ENCODE assay signal across 20 cellular contexts in the genomic region with DNA sequence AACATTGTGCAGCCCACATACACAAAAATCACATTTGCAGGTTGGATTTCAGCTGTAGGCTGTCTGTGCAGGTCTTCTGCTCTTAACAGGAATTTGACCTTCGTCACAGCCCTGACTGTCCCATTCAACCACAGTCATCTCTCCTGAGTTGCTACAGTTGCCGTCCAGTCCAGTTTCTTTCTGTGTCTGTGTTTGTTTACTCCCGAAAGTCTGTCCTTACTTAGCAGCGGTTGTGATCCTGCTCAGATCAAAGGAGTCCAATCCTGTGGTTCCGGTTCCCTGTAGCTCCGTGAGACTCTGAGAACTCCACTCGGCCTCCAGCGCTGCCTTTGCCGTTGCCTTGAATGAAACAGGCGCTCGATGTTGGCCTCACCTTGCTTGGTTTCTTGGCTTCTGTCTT.
A peak's percentile ranks its signal among the peaks of the same experiment; 100 is the strongest.
DNase-seq lines count a peak whose midpoint lies in the region; ATAC-seq and TF ChIP-seq lines count a peak whose summit lies in the region.
"Had no signal": no experiment of that assay in that cellular context is flagged by ENCODE, and none has a peak within 500 bp of the region (broad histone marks: within the 10 kb centered on the region; RNA-seq: fewer than 3 reads in every experiment).

No MANE protein-coding gene starts in this region.

- H3K27me3 Mint-ChIP-seq in type B pancreatic cell: no peaks in the 10 kb centered on the region

- no peak overlapping the region for H3K4me3 Mint-ChIP-seq in type B pancreatic cell
- H3K4me3 Mint-ChIP-seq: CD14-positive monocyte had no signal

- no peak overlapping the region for H3K4me3 ChIP-seq in PC-3 (ENCODE audit: low read length)
- peak overlapping the region; percentile 30 for H3K4me3 ChIP-seq in parathyroid adenoma (ENCODE audit: low read depth, low read length)
- H3K4me3 ChIP-seq: HAP-1 had no signal

- H3K4me2 ChIP-seq in PC-3 (ENCODE audit: low read length): peak overlapping the region; percentile 52; the same call in 1 of the 2 replicates
- peak overlapping the region; percentile 60 for H3K4me2 ChIP-seq in parathyroid adenoma (ENCODE audit: low read length)

- no TSS peak for BruUV-seq in PC-3 (replicated peaks; lab: Mats Ljungman, UMichigan)

- no peak overlapping the region for H2AFZ ChIP-seq in PC-3 (ENCODE audit: low read length)
- no peak overlapping the region for H2AFZ ChIP-seq in parathyroid adenoma

- H3K9me2 ChIP-seq in PC-3 (replicated peaks; ENCODE audit: low read length): no peaks in the 10 kb centered on the region

- H3K36me3 ChIP-seq in PC-3 (ENCODE audit: low read depth, low read length): no peaks in the 10 kb centered on the region
- no peaks in the 10 kb centered on the region for H3K36me3 ChIP-seq in parathyroid adenoma (ENCODE audit: control insufficient read depth, insufficient read depth, low read length)
- H3K36me3 ChIP-seq: HAP-1 had no signal

- H3K27ac Mint-ChIP-seq in type B pancreatic cell: no peak overlapping the region
- H3K27ac Mint-ChIP-seq: CD14-positive monocyte had no signal

- DNase-seq in SIG-M5 treated with dmso at 0.1 percent for 504 hours (lab: John Stamatoyannopoulos, UW; ENCODE audit: unreplicated experiment) (peak; percentile 22), SIG-M5 (lab: John Stamatoyannopoulos, UW) (no peak), PC-3 (no peak), fibroblast of gingiva (ENCODE audit: low read depth) (peak; percentile 36), NCI-H2107 treated with DMSO at 0.1 percent for 48 hours (lab: John Stamatoyannopoulos, UW; ENCODE audit: unreplicated experiment) (no peak), type B pancreatic cell (ENCODE audit: extremely low spot score, unreplicated experiment) (no peak)
- DNase-seq: DMS79, MM.1S, NCI-H1092, NCI-H1436 treated with DMSO at 0.1 percent for 48 hours, NCI-H2029, NCI-H2171 treated with DMSO at 0.1 percent for 48 hours, NCI-H446 treated with DMSO at 0.1 percent for 48 hours, SHP77 treated with DMSO at 0.1 percent for 48 hours had no signal

- TF ChIP-seq CTCF in PC-3 (conservative IDR thresholded peaks at IDR 0.05; ENCODE audit: low read depth, low read length) (no peak), parathyroid adenoma (IDR thresholded peaks at IDR 0.05) (no peak), type B pancreatic cell (conservative IDR thresholded peaks at IDR 0.05) (no peak)

- peaks cover 10% of the 10 kb centered on the region for H3K4me1 Mint-ChIP-seq in type B pancreatic cell (ENCODE audit: unreplicated experiment)

- H3K27me3 ChIP-seq in PC-3 (ENCODE audit: low read length) (no peaks in the 10 kb centered on the region), parathyroid adenoma (ENCODE audit: control insufficient read depth, insufficient read depth, low read length) (no peaks in the 10 kb centered on the region)

- H3K27ac ChIP-seq in PC-3 (ENCODE audit: low read length) (peak overlapping the region; percentile 88), parathyroid adenoma (peak overlapping the region; percentile 26)
- H3K27ac ChIP-seq: 22Rv1, HL-60 had no signal

- H3K36me3 Mint-ChIP-seq in type B pancreatic cell: peaks cover 8% of the 10 kb centered on the region

- H3K79me2 ChIP-seq in PC-3 (ENCODE audit: low read length) (no peaks in the 10 kb centered on the region), parathyroid adenoma (no peaks in the 10 kb centered on the region)

- CTCF ChIA-PET in PC-3 (lab: Charles Lee): no interaction called here

- no peaks in the 10 kb centered on the region for H3K9me3 ChIP-seq in PC-3 (ENCODE audit: low read length)
- H3K9me3 ChIP-seq in parathyroid adenoma (ENCODE audit: control insufficient read depth, low read length): no peaks in the 10 kb centered on the region
- H3K9me3 ChIP-seq: HAP-1 had no signal

- H3K4me1 ChIP-seq in PC-3 (ENCODE audit: insufficient read depth, low read length) (peaks cover 44% of the 10 kb centered on the region), parathyroid adenoma (no peaks in the 10 kb centered on the region)

- H3K9me3 Mint-ChIP-seq in type B pancreatic cell: peaks cover 5% of the 10 kb centered on the region

- no peaks in the 10 kb centered on the region for H4K20me1 ChIP-seq in PC-3 (ENCODE audit: low read length)

- H3K9ac ChIP-seq in PC-3 (ENCODE audit: low read length) (peak overlapping the region; percentile 44), parathyroid adenoma (no peak overlapping the region)

- ATAC-seq in PC-3: no peak
- ATAC-seq in HG02588 (IDR thresholded peaks at IDR 0.05; ENCODE audit: unreplicated experiment): no peak

- POLR2A ChIA-PET in PC-3 (lab: Charles Lee; ENCODE audit: unreplicated experiment): no interaction called here

- peaks cover under 1% of the 10 kb centered on the region for H3F3A ChIP-seq in PC-3 (ENCODE audit: low read length, unreplicated experiment)

- intact Hi-C loops in PC-3 (cut with micrococcal nuclease): loop anchor here (10.0 kb wide), 1 partner anchor 58 kb away; no protein-coding TSS in a partner anchor

Comparison
In these comparisons a context has a peak if more than half of its experiments do, and no peak if none do; other contexts are left out.
1. DNase-seq: peak in SIG-M5 treated with dmso at 0.1 percent for 504 hours (single experiment) and fibroblast of gingiva (single experiment); none in SIG-M5 (single experiment), PC-3 (single experiment), NCI-H2107 treated with DMSO at 0.1 percent for 48 hours (single experiment) and type B pancreatic cell (single experiment).